ENCODE assay signal across 8 cellular contexts in the genomic region with DNA sequence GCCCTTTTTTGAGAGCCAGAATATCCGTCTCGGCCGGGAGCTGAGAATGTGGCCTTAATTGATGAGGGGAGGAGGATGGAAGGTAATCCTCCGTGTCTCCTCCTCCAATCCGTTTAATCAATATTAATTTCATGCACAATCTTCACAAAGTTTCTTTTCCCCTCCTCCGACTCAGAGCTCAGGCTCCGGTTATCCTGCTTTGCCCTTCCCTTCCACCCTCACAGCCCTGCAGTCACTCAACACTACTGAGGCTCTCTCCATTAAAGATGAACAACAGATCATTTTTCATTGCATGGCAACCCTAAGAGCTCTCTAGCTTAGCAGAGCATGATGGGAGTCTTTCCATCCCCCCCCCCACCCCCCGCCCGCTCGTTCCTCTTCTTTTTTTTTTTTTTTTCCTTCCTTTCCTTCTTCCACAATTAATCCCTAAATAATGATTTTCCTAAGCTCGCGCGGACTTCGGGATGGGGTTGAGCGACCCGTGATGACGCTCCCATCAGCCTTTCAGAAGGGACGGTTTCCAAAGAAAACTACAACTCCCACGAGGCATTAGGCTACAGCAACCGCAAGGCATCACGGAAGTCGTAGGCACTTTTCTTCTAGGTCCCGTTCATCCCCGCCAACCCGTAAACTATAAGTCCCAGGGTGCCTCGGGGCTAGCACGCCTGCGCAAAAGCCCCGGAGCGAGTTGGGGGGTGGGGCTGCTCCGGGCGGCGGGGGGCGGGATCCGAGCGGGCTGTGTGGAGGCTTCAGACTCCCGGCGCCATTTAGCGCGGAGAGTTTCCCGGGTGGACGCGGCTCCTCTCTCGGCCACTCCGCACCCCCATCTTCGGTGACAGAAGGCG. TPM values are rescaled to one million over a fixed set of nuclear protein-coding genes. Genes with fewer than 3 reads are reported as not detected.
DNase-seq lines count a peak whose midpoint lies in the region; ATAC-seq and TF ChIP-seq lines count a peak whose summit lies in the region.

A gene (plus strand): TSS at position 752 of the 845 bp plus-strand sequence. CDS start 987 bp downstream, outside the sequence.

- CTCF ChIA-PET in PC-9 (lab: Charles Lee) = interaction anchor here (0.6 to 2.1 kb wide), 12 partner anchors 20 to 901 kb away, joined by 3 to 25 read pairs (median 4); a partner anchor contains a TSS

- H4K20me1 ChIP-seq in PC-9 (ENCODE audit: insufficient read depth) = peaks cover 38% of the 10 kb centered on the region

- peaks cover 39% of the 10 kb centered on the region for H3K4me1 ChIP-seq in PC-9 (replicated peaks; ENCODE audit: insufficient read depth)
- peaks cover 10 to 28% of the 10 kb centered on the region in 2 donors for H3K4me1 ChIP-seq in mucosa of rectum (ENCODE audit: control insufficient read depth in 2 of 2, insufficient read depth in 2 of 2, low read length in 2 of 2)

- POLR2A ChIA-PET in PC-9 (lab: Charles Lee; ENCODE audit: unreplicated experiment) = interaction anchor here (0.6 to 1.1 kb wide), 6 partner anchors 83 to 181 kb away, joined by 3 to 26 read pairs (median 5); no protein-coding TSS in a partner anchor

- no peaks in the 10 kb centered on the region for H3K9me2 ChIP-seq in PC-9 (ENCODE audit: insufficient read depth)

- H3K27me3 ChIP-seq in PC-9 (ENCODE audit: insufficient read depth, low read depth) = no peaks in the 10 kb centered on the region
- H3K27me3 ChIP-seq in mucosa of rectum (ENCODE audit: control insufficient read depth in 2 of 2, insufficient read depth in 2 of 2, low read length in 2 of 2) = no peaks in the 10 kb centered on the region

- TF ChIP-seq CTCF in PC-9 (conservative IDR thresholded peaks at IDR 0.05) = no peak

- H3K79me2 ChIP-seq in PC-9 (ENCODE audit: low read depth) = peaks cover 41% of the 10 kb centered on the region

- H3K27ac ChIP-seq in PC-9 = peak within 1 kb of the TSS; percentile 50
- H3K27ac ChIP-seq in mucosa of rectum (ENCODE audit: low read depth in 2 of 2, low read length in 2 of 2) = peak within 1 kb of the TSS; percentile 90 to 98

- peak within 1 kb of the TSS; percentile 97 for H2AFZ ChIP-seq in PC-9

- peak within 1 kb of the TSS; percentile 84 for H3K4me2 ChIP-seq in PC-9

- DNase-seq in DMS153 (lab: John Stamatoyannopoulos, UW) (peak; percentile 98), PC-9 (peak; percentile 97 to 99), erythroblast (lab: John Stamatoyannopoulos, UW) (peak; percentile 98 to 99)
- DNase-seq in Jurkat, Clone E6-1 (ENCODE audit: low read depth, low spot score) = peak; percentile 98
- DNase-seq in activated T-cell treated with anti-CD3 and anti-CD28 coated beads, Interleukin-2, amount 50 U/mL, for 1 hour = peak; percentile 98
- peak; percentile 97 for DNase-seq in stimulated activated CD8-positive, alpha-beta memory T cell treated with anti-CD3 and anti-CD28 coated beads, Interleukin-7, amount 100 ng/mL, for 1 hour (ENCODE audit: low read depth in 2 of 2)

- peak; percentile 58 for TF ChIP-seq POLR2A in erythroblast (IDR thresholded peaks at IDR 0.05; ENCODE audit: low read length)

- H3K9ac ChIP-seq in mucosa of rectum (ENCODE audit: low read depth in 1 of 2, low read length in 2 of 2) = peak within 1 kb of the TSS; percentile 80 to 93

- H3K9me3 ChIP-seq in PC-9 (ENCODE audit: insufficient read depth, low read depth) (no peaks in the 10 kb centered on the region), mucosa of rectum (ENCODE audit: control insufficient read depth in 2 of 2, low read length in 2 of 2) (no peaks in the 10 kb centered on the region)

- H3K4me3 ChIP-seq in Jurkat, Clone E6-1 (ENCODE audit: low read length) = peak within 1 kb of the TSS; percentile 75
- peak within 1 kb of the TSS; percentile 81 for H3K4me3 ChIP-seq in PC-9
- peak within 1 kb of the TSS; percentile 73 to 82 for H3K4me3 ChIP-seq in mucosa of rectum (ENCODE audit: low read length in 2 of 2)

- H3F3A ChIP-seq in PC-9 (ENCODE audit: insufficient read depth, low read depth) = peaks cover 32% of the 10 kb centered on the region

- H3K36me3 ChIP-seq in PC-9 (ENCODE audit: low read depth) (no peaks in the 10 kb centered on the region), mucosa of rectum (ENCODE audit: control insufficient read depth in 2 of 2, insufficient read depth in 2 of 2, low read length in 2 of 2) (no peaks in the 10 kb centered on the region)

- ATAC-seq in GM21619 (IDR thresholded peaks at IDR 0.05; ENCODE audit: unreplicated experiment) = peak; percentile 39

- no TSS peak for BruUV-seq in PC-9 (replicated peaks; lab: Mats Ljungman, UMichigan)

- intact Hi-C loops in PC-9 (cut with micrococcal nuclease; ENCODE audit: unreplicated experiment) = loop anchor here (1.0 to 5.0 kb wide), 8 partner anchors 63 to 840 kb away; a partner anchor contains a TSS

RNA-seq across cellular contexts. Expression of the gene that starts here (rescaled TPM):
- 61.1 TPM for polyA plus RNA-seq in Jurkat, Clone E6-1 (2012; ENCODE audit: insufficient read depth, insufficient read length)
- 142 and 150 TPM in 2 replicates for total RNA-seq in PC-9 (2021)

Comparison
In these comparisons a context has a peak if more than half of its experiments do, and no peak if none do; other contexts are left out.
1. Peak in every context shown above with its lines: DNase-seq, ATAC-seq, H3K4me3 ChIP-seq and H3K27ac ChIP-seq.